In the genomic region with DNA sequence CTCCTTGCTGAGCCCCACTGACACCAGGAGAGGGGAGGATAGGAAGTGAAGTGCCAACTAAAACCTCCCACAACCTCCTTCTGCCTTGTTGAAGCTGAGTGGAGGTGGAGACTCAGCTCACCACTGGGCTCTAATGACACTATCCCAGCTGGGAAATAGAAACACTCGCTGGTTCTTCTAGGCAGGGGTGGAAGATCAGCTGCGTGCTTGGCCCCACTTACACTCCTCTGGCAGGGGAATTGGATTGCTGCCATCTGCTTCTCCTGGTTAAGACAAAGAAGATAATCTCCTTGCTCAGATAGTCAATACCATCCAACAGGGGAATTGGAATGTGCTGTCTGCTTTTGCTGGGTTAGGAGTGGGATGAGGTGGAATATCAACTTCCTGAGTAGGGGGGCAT, we compare ENCODE assay signal across 21 cellular contexts.
A peak's percentile ranks its signal among the peaks of the same experiment; 100 is the strongest.
DNase-seq lines count a peak whose midpoint lies in the region; ATAC-seq and TF ChIP-seq lines count a peak whose summit lies in the region.
"Had no signal": no experiment of that assay in that cellular context is flagged by ENCODE, and none has a peak within 500 bp of the region (broad histone marks: within the 10 kb centered on the region; RNA-seq: fewer than 3 reads in every experiment).

No MANE protein-coding gene starts in this region.

- H3K9ac ChIP-seq in mammary epithelial cell (ENCODE audit: insufficient read depth, low read length) = no peak overlapping the region

- H3K27me3 ChIP-seq in mammary epithelial cell (ENCODE audit: insufficient read depth, low read length) (no peaks in the 10 kb centered on the region), breast epithelium (no peaks in the 10 kb centered on the region)
- H3K27me3 ChIP-seq: BE2C, SJCRH30 had no signal

- TF ChIP-seq POLR2A in breast epithelium (IDR thresholded peaks at IDR 0.05) = no peak

- H3K4me1 ChIP-seq in mammary epithelial cell (ENCODE audit: insufficient read depth, low read length) (no peaks in the 10 kb centered on the region), breast epithelium (no peaks in the 10 kb centered on the region)
- H3K4me1 ChIP-seq: BE2C, SJCRH30 had no signal

- dilution Hi-C loops in mammary epithelial cell (cut with HindIII; ENCODE audit: low sequenced_read_pairs) = no loop called here

- CTCF ChIA-PET in mammary epithelial cell (lab: Charles Lee; ENCODE audit: low non-redundant PET) = no interaction called here

- no peak for ATAC-seq in HG02623 (IDR thresholded peaks at IDR 0.05; ENCODE audit: unreplicated experiment)
- ATAC-seq: GM23338 had no signal

- 34% methylated on average over 2 of the region's 2 CpGs for WGBS in mammary epithelial cell (ENCODE audit: low coverage, missing lambda C conversion rate)

- in situ Hi-C loops in mammary epithelial cell (cut with MboI; ENCODE audit: low sequenced_read_pairs in 2 of 2) = no loop called here

- H3K4me3 ChIP-seq in mammary epithelial cell (replicated peaks in 1 of 3; ENCODE audit: insufficient read depth in 1 of 3, low read depth in 2 of 3, low read length in 3 of 3) (no peak overlapping the region), breast epithelium (no peak overlapping the region)
- H3K4me3 ChIP-seq: GM23338, SJCRH30 had no signal

- intact Hi-C loops in mammary epithelial cell (cut with micrococcal nuclease) (no loop called here), breast epithelium (cut with DNase I; ENCODE audit: low total_unique reads) (no loop called here)

- no peaks in the 10 kb centered on the region for H3K79me2 ChIP-seq in mammary epithelial cell (ENCODE audit: insufficient read depth, low read length)

- no peak for TF ChIP-seq CTCF in mammary epithelial cell (conservative IDR thresholded peaks at IDR 0.05 in 1 of 2, IDR thresholded peaks at IDR 0.05 in 1 of 2; ENCODE audit: extremely low read depth in 1 of 2, insufficient read depth in 1 of 2, low read depth in 1 of 2, low read length in 2 of 2)
- no peak for TF ChIP-seq CTCF in breast epithelium (IDR thresholded peaks at IDR 0.05)

- H2AFZ ChIP-seq in mammary epithelial cell (ENCODE audit: low read depth, low read length) = peak overlapping the region; percentile 56
- H2AFZ ChIP-seq: GM23338 had no signal

- no peak overlapping the region for H3K27ac ChIP-seq in mammary epithelial cell (ENCODE audit: insufficient read depth, low read depth, low read length)
- H3K27ac ChIP-seq in breast epithelium = no peak overlapping the region
- H3K27ac ChIP-seq: SJCRH30 had no signal

- BruUV-seq in mammary epithelial cell (replicated peaks; lab: Mats Ljungman, UMichigan) = no TSS peak

- H3K9me3 ChIP-seq in mammary epithelial cell (replicated peaks; ENCODE audit: insufficient read depth, low read length) = no peaks in the 10 kb centered on the region
- H3K9me3 ChIP-seq in breast epithelium = no peaks in the 10 kb centered on the region
- H3K9me3 ChIP-seq: BE2C, SJCRH30 had no signal

- H4K20me1 ChIP-seq in mammary epithelial cell (ENCODE audit: insufficient read depth, low read length) = no peaks in the 10 kb centered on the region

- no peak overlapping the region for H3K4me2 ChIP-seq in mammary epithelial cell (ENCODE audit: insufficient read depth, low read depth, low read length)
- H3K4me2 ChIP-seq: GM23338 had no signal

- H3K36me3 ChIP-seq in mammary epithelial cell (ENCODE audit: insufficient read depth, low read length) (no peaks in the 10 kb centered on the region), breast epithelium (no peaks in the 10 kb centered on the region)
- H3K36me3 ChIP-seq: BE2C, SJCRH30 had no signal

- DNase-seq in mammary epithelial cell (no peak), breast epithelium (ENCODE audit: low spot score in 2 of 2) (no peak), RPMI7951 (ENCODE audit: low read depth) (peak; percentile 52), mucosa of gallbladder (ENCODE audit: low spot score) (peak; percentile 23), NCI-H1048 (lab: John Stamatoyannopoulos, UW) (no peak)
- DNase-seq in activated CD4-positive, alpha-beta T cell treated with anti-CD3 and anti-CD28 coated beads for 4 hours = no peak
- no peak for DNase-seq in effector CD4-positive, alpha-beta T cell
- DNase-seq: BE2C; CD4-positive, CD25-positive, alpha-beta regulatory T cell; COR-L47; DMS153; GF-D8; HCEC 1CT; NCI-H1436; NCI-H1930; NCI-H2171; NCI-H446; NCI-H774; SJCRH30 had no signal

Comparison
In these comparisons a context has a peak if more than half of its experiments do, and no peak if none do; other contexts are left out.
1. DNase-seq: peak in RPMI7951 (single experiment) and mucosa of gallbladder (single experiment); none in mammary epithelial cell (single experiment), breast epithelium (0 of 2), NCI-H1048 (single experiment), activated CD4-positive, alpha-beta T cell treated with anti-CD3 and anti-CD28 coated beads for 4 hours (0 of 2) and effector CD4-positive, alpha-beta T cell (single experiment).